In the genomic region with DNA sequence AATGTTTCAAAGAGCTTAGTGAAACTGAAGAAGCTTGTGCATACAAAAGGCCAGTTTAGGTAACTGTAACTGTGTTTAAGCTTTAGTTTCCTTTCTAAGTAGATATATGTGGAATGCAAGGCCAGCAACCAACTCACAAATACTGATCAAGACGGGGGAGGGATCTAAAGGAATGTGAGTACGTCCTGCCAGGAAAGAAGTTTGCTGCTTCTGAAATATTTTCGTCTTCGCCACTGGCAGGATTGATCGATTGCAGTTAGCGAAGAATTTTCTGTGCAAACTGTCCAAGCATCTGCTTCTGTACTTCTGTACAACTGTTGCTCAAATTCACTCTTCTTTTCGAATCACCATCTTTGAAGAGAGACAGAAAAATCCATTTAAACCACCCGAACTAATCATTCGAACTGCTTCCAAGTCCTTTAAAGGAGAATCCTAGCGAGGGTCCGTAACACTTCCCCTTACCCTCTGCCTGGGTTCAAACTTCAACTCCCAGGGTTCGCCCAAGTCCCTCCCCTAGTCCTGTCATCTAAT, we compare ENCODE assay signal across 8 cellular contexts. TPM values are rescaled to one million over a fixed set of nuclear protein-coding genes. Genes with fewer than 3 reads are reported as not detected.
DNase-seq lines count a peak whose midpoint lies in the region; ATAC-seq and TF ChIP-seq lines count a peak whose summit lies in the region.

No MANE protein-coding gene starts in this region.

- TF ChIP-seq CTCF in LNCaP clone FGC (IDR thresholded peaks at IDR 0.05; ENCODE audit: control insufficient read depth, extremely low read depth, insufficient read depth) (no peak), neural crest cell (conservative IDR thresholded peaks at IDR 0.05) (no peak)

- DNase-seq in LNCaP clone FGC (ENCODE audit: low read depth) = no peak
- no peak for DNase-seq in neural crest cell (ENCODE audit: low read depth, low spot score)
- DNase-seq in globus pallidus (ENCODE audit: low spot score) = no peak
- DNase-seq in NCI-H526 treated with DMSO at 0.1 percent for 48 hours (lab: John Stamatoyannopoulos, UW) = no peak
- no peak for DNase-seq in kidney glomerular epithelial cell (lab: John Stamatoyannopoulos, UW)
- DNase-seq in GM19238 (ENCODE audit: insufficient read length, low spot score) = no peak

- H3K4me3 ChIP-seq in LNCaP clone FGC (ENCODE audit: low read depth, low read length) (peak overlapping the region; percentile 69), ectodermal cell (ENCODE audit: insufficient read depth, low read depth, low read length) (peak overlapping the region; percentile 64)

- no peaks in the 10 kb centered on the region for H3K27me3 Mint-ChIP-seq in neural crest cell (ENCODE audit: low read depth)

- no peaks in the 10 kb centered on the region for H3K36me3 ChIP-seq in ectodermal cell (ENCODE audit: control insufficient read depth, insufficient read depth, low read length)

- peak overlapping the region; percentile 96 for H3K4me3 Mint-ChIP-seq in neural crest cell

- peak overlapping the region; percentile 26 for H3K27ac ChIP-seq in ectodermal cell (ENCODE audit: insufficient read depth, low read depth, low read length, poor library complexity, severe bottlenecking)

- H3K36me3 Mint-ChIP-seq in neural crest cell (ENCODE audit: low read depth) = peaks cover 2% of the 10 kb centered on the region

- H3K27ac Mint-ChIP-seq in neural crest cell (ENCODE audit: unreplicated experiment) = no peak overlapping the region

- H3K27me3 ChIP-seq in ectodermal cell (ENCODE audit: control insufficient read depth, insufficient read depth, low read length, poor library complexity, severe bottlenecking) = no peaks in the 10 kb centered on the region

- WGBS in ectodermal cell, 2 experiments = 21 to 29% methylated on average over 12 of the region's 12 CpGs

- H3K9me3 Mint-ChIP-seq in neural crest cell = no peaks in the 10 kb centered on the region

- peak; percentile 4 for ATAC-seq in GM18511 (IDR thresholded peaks at IDR 0.05; ENCODE audit: unreplicated experiment)

- peaks cover 24% of the 10 kb centered on the region for H3K4me1 Mint-ChIP-seq in neural crest cell

- H3K4me1 ChIP-seq in ectodermal cell (ENCODE audit: control insufficient read depth, insufficient read depth, low read length) = no peaks in the 10 kb centered on the region

- no peaks in the 10 kb centered on the region for H3K9me3 ChIP-seq in ectodermal cell (ENCODE audit: control insufficient read depth, low read length)

RNA-seq across cellular contexts. Expression of a gene that starts 0.4 kb away (rescaled TPM):
- 13.3 TPM for polyA plus RNA-seq in ectodermal cell (2013, experiment 1 of 4)
- polyA plus RNA-seq in ectodermal cell (2013, experiment 2 of 4) = 13.5 TPM
- polyA plus RNA-seq in ectodermal cell (2013, experiment 3 of 4) = 9.1 TPM
- polyA plus RNA-seq in ectodermal cell (2013, experiment 4 of 4) = 10.3 TPM
- total RNA-seq in neural crest cell = 18.8 and 19.0 TPM in 2 replicates
